Comparison of ENCODE assay signal across 30 cellular contexts in the genomic region with DNA sequence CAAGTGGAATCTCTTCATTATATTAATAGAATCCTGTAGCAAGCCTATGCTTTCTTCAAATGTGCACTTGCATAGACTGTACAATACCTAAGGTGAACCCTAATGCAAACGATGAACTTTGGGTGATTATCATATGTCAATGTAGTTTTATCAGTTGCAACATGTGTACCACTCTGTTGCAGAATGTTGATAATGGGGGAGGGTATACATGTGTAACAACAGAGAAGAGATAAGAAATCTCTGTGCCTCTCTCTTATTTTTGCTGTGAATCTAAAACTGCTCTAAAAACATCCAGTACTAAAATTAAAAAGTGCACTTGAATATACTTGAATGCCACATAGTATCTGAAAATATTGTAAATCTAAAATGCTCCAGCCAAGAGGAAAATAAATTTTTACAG.
"Had no signal": no experiment of that assay in that cellular context is flagged by ENCODE, and none has a peak within 500 bp of the region (broad histone marks: within the 10 kb centered on the region; RNA-seq: fewer than 3 reads in every experiment).

No MANE protein-coding gene starts in this region.

- H3K9ac ChIP-seq: SK-N-SH had no signal

- H3K9me3 ChIP-seq: Peyer's patch, SJSA1, SK-N-SH had no signal

- H3K36me3 ChIP-seq: ascending aorta, breast epithelium, MG63, Peyer's patch, SJSA1 had no signal

- H3K4me2 ChIP-seq: SK-N-SH had no signal

- DNase-seq: activated CD4-positive, alpha-beta T cell treated with anti-CD3 and anti-CD28 coated beads, Interleukin-2, amount 10 ng/mL, durations not matched to agents 24 days and 14 days; activated CD4-positive, alpha-beta T cell treated with anti-CD3 and anti-CD28 coated beads, Interleukin-2, amount 50 U/mL, for 4 hours; activated CD8-positive, alpha-beta T cell treated with anti-CD3 and anti-CD28 coated beads for 36 hours; activated effector memory CD4-positive, alpha-beta T cell treated with anti-CD3 and anti-CD28 coated beads, Interleukin-2, amount 50 U/mL, for 16 hours; activated naive CD4-positive, alpha-beta T cell; activated naive CD4-positive, alpha-beta T cell treated with anti-CD3 and anti-CD28 coated beads, Interleukin-2, amount 50 U/mL, for 16 hours; activated naive CD8-positive, alpha-beta T cell treated with anti-CD3 and anti-CD28 coated beads for 36 hours; activated T-cell treated with anti-CD3 and anti-CD28 coated beads, Interleukin-2, amount 50 U/mL, for 1 hour; activated T-cell treated with anti-CD3 and anti-CD28 coated beads, Interleukin-2, amount 50 U/mL, for 72 hours; amniotic stem cell; KG1; MG63; NCI-H1048; NCI-H1105 treated with DMSO at 0.1 percent for 48 hours; NCI-H1436; NCI-H1694 treated with DMSO at 0.1 percent for 48 hours; NCI-H2029; NCI-H2107; NCI-H2171; NCI-H510A; NCI-H526; NCI-H774; PC-3; Peyer's patch; RPMI8226; SHP77 treated with DMSO at 0.1 percent for 48 hours; SK-N-SH had no signal

- H3K27me3 ChIP-seq: ascending aorta, breast epithelium, MG63, Peyer's patch, SJSA1 had no signal

- H3K4me3 ChIP-seq: ascending aorta, breast epithelium, MG63, Peyer's patch, SJSA1 had no signal

- H3K4me1 ChIP-seq: ascending aorta, breast epithelium, Peyer's patch, SJSA1 had no signal

- H3K27ac ChIP-seq: ascending aorta, breast epithelium, Peyer's patch, SJSA1 had no signal
